Comparison of ENCODE assay signal across 22 cellular contexts in genomic region chr2:207039225-207039624, GRCh38.
"Had no signal": no experiment of that assay in that cellular context is flagged by ENCODE, and none has a peak within 500 bp of the region (broad histone marks: within the 10 kb centered on the region; RNA-seq: fewer than 3 reads in every experiment).

No MANE protein-coding gene starts in this region.

- H3K4me3 ChIP-seq: coronary artery, gastrocnemius medialis, heart left ventricle, prostate gland, skin epidermis, tibial artery, vagina had no signal

- H3K27ac Mint-ChIP-seq: activated CD8-positive, alpha-beta T cell treated with anti-CD3 and anti-CD28 coated beads for 36 hours; activated naive CD4-positive, alpha-beta T cell treated with anti-CD3 and anti-CD28 coated beads, Interleukin-2, amount 50 U/mL, for 72 hours; immature natural killer cell; mesothelial cell of epicardium had no signal

- H3K4me3 Mint-ChIP-seq: activated CD8-positive, alpha-beta T cell treated with anti-CD3 and anti-CD28 coated beads for 36 hours; activated T-cell treated with anti-CD3 and anti-CD28 coated beads, Interleukin-2, amount 50 U/mL, for 4 hours; immature natural killer cell; mesothelial cell of epicardium had no signal

- H3K36me3 ChIP-seq: gastrocnemius medialis, heart left ventricle, prostate gland, tibial artery, vagina, WERI-Rb-1 had no signal

- H3K27me3 ChIP-seq: gastrocnemius medialis, heart left ventricle, tibial artery, vagina had no signal

- H3K9me3 Mint-ChIP-seq: activated CD8-positive, alpha-beta T cell treated with anti-CD3 and anti-CD28 coated beads for 36 hours; activated T-cell treated with anti-CD3 and anti-CD28 coated beads, Interleukin-2, amount 50 U/mL, for 4 hours; immature natural killer cell had no signal

- H3K36me3 Mint-ChIP-seq: activated naive CD4-positive, alpha-beta T cell treated with anti-CD3 and anti-CD28 coated beads, Interleukin-2, amount 50 U/mL, for 72 hours; immature natural killer cell; mesothelial cell of epicardium had no signal

- H3K4me1 Mint-ChIP-seq: immature natural killer cell had no signal

- FAIRE-seq: endothelial cell of umbilical vein had no signal

- DNase-seq: activated CD8-positive, alpha-beta T cell treated with anti-CD3 and anti-CD28 coated beads for 36 hours; activated gamma-delta T cell; activated T-cell treated with anti-CD3 and anti-CD28 coated beads, Interleukin-2, amount 50 U/mL, for 4 hours; amniotic stem cell; central memory CD4-positive, alpha-beta T cell; effector CD4-positive, alpha-beta T cell; gastrocnemius medialis; heart left ventricle; immature natural killer cell; right cardiac atrium; stimulated activated CD4-positive, alpha-beta T cell treated with anti-CD3 and anti-CD28 coated beads, Interleukin-15, amount 100 ng/mL, for 24 hours; stimulated activated CD4-positive, alpha-beta T cell treated with anti-CD3 and anti-CD28 coated beads, Interleukin-4, amount 100 ng/mL, for 1 hour; stimulated activated naive CD4-positive, alpha-beta T cell; tibial artery; WERI-Rb-1 had no signal
